ENCODE assay signal across 15 cellular contexts in the genomic region with DNA sequence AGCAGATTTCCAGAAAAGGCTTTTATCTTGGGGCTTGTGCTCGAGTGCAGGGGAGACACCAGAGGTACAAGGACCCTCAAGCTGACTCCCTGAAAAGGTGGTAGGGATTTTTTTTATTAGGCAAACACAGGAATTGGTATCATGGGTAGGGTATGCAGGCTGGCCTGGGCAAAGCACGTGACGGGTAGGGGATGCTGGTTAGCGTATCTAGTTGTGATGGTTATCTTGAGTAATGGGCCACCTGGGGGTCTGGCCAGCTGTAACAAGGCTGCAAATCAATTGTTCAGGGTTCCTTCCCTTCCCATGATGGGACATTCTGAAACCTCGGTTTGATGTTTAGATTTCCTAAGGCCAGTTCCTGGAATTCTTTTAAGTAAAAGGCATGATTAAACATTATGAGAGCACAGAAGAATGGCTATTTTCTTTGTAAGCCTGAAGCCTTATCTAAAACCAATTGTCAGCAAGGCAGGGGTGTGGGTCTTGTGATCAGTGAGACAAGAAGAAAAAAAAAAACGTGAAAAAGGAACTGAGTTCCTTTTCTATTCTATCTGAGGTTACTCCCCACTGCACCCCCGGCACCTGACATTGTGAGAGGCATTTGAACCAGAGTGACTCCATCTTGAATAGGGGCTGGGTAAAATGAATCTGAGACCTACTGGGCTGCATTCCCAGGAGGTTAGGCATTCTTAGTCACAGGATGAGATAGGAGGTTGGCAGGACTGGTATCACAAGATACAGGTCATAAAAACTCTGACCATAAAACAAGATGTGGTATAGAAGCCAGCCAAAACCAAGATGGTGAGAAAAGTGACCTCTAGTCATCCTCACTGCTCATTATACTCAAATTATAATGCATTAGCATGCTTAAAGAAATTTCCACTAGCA.
DNase-seq lines count a peak whose midpoint lies in the region; ATAC-seq, FAIRE-seq and TF ChIP-seq lines count a peak whose summit lies in the region.
"Had no signal": no experiment of that assay in that cellular context is flagged by ENCODE, and none has a peak within 500 bp of the region (broad histone marks: within the 10 kb centered on the region; RNA-seq: fewer than 3 reads in every experiment).

No MANE protein-coding gene starts in this region.

- H3K36me3 ChIP-seq in mammary epithelial cell (ENCODE audit: insufficient read depth, low read length), result no peaks in the 10 kb centered on the region
- H3K36me3 ChIP-seq in breast epithelium, result no peaks in the 10 kb centered on the region
- no peaks in the 10 kb centered on the region for H3K36me3 ChIP-seq in hepatocyte (replicated peaks; ENCODE audit: insufficient read depth, low read depth)
- H3K36me3 ChIP-seq in small intestine (ENCODE audit: control insufficient read depth in 2 of 2, insufficient read depth in 2 of 2, low read length in 2 of 2), result no peaks in the 10 kb centered on the region

- dilution Hi-C loops in mammary epithelial cell (cut with HindIII; ENCODE audit: low sequenced_read_pairs), result no loop called here

- H3K9ac ChIP-seq in mammary epithelial cell (ENCODE audit: insufficient read depth, low read length), result no peak overlapping the region
- H3K9ac ChIP-seq: BLaER1 treated with 17β-estradiol and CSF1 and Interleukin-3, amounts not matched to agents 10 nM and 100 nM had no signal

- CTCF ChIA-PET in mammary epithelial cell (lab: Charles Lee; ENCODE audit: low non-redundant PET) (no interaction called here), GM10248 (lab: Yijun Ruan, JAX) (no interaction called here)

- H3K4me2 ChIP-seq in mammary epithelial cell (ENCODE audit: insufficient read depth, low read depth, low read length), result no peak overlapping the region
- no peak overlapping the region for H3K4me2 ChIP-seq in hepatocyte
- H3K4me2 ChIP-seq: BLaER1 treated with 17β-estradiol and CSF1 and Interleukin-3, amounts not matched to agents 10 nM and 100 nM had no signal

- H3K9me2 ChIP-seq in hepatocyte (replicated peaks; ENCODE audit: insufficient read depth), result no peaks in the 10 kb centered on the region

- TF ChIP-seq POLR2A in breast epithelium (IDR thresholded peaks at IDR 0.05), result no peak

- H3K4me1 ChIP-seq in mammary epithelial cell (ENCODE audit: insufficient read depth, low read length) (peaks cover 32% of the 10 kb centered on the region), breast epithelium (no peaks in the 10 kb centered on the region), hepatocyte (ENCODE audit: insufficient read depth) (peaks cover 3% of the 10 kb centered on the region), small intestine (ENCODE audit: control insufficient read depth in 2 of 2, insufficient read depth in 1 of 2, low read depth in 1 of 2, low read length in 1 of 2) (no peaks in the 10 kb centered on the region)
- H3K4me1 ChIP-seq: BLaER1 treated with 17β-estradiol and CSF1 and Interleukin-3, amounts not matched to agents 10 nM and 100 nM had no signal

- 67% methylated on average over 7 of the region's 7 CpGs for WGBS in mammary epithelial cell (ENCODE audit: low coverage, missing lambda C conversion rate)
- WGBS in hepatocyte (ENCODE audit: low lambda C conversion rate, missing lambda C conversion rate), result 49% methylated on average over 7 of the region's 7 CpGs
- WGBS in small intestine, 3 donors, result 70 to 80% (median 71%) methylated on average over 7 of the region's 7 CpGs

- H4K20me1 ChIP-seq in mammary epithelial cell (ENCODE audit: insufficient read depth, low read length) (no peaks in the 10 kb centered on the region), hepatocyte (ENCODE audit: insufficient read depth, poor library complexity, severe bottlenecking) (no peaks in the 10 kb centered on the region)
- H4K20me1 ChIP-seq: BLaER1 treated with 17β-estradiol and CSF1 and Interleukin-3, amounts not matched to agents 10 nM and 100 nM had no signal

- peak; percentile 25 for DNase-seq in mammary epithelial cell
- no peak for DNase-seq in breast epithelium (ENCODE audit: low spot score in 2 of 2)
- DNase-seq in hepatocyte (ENCODE audit: low spot score), result no peak
- DNase-seq in small intestine, result peak; percentile 1
- DNase-seq in GM10248 (ENCODE audit: extremely low spot score), result no peak
- DNase-seq: NCI-H1436 treated with DMSO at 0.1 percent for 48 hours, NCI-H2081, NCI-H2227 treated with DMSO at 0.1 percent for 48 hours, NCI-H526 treated with DMSO at 0.1 percent for 48 hours had no signal

- H3K4me3 ChIP-seq in mammary epithelial cell (replicated peaks in 1 of 3; ENCODE audit: insufficient read depth in 1 of 3, low read depth in 2 of 3, low read length in 3 of 3) (no peak overlapping the region), breast epithelium (no peak overlapping the region), hepatocyte (no peak overlapping the region), small intestine (ENCODE audit: low read depth in 1 of 2, low read length in 2 of 2) (no peak overlapping the region)
- H3K4me3 ChIP-seq: BLaER1 treated with 17β-estradiol and CSF1 and Interleukin-3, amounts not matched to agents 10 nM and 100 nM had no signal

- H3K9me3 ChIP-seq in mammary epithelial cell (replicated peaks; ENCODE audit: insufficient read depth, low read length) (no peaks in the 10 kb centered on the region), breast epithelium (peaks cover 0 to 28% of the 10 kb centered on the region in 2 donors), hepatocyte (ENCODE audit: low read depth) (peaks cover 16% of the 10 kb centered on the region), small intestine (ENCODE audit: control insufficient read depth, low read depth) (no peaks in the 10 kb centered on the region)

- no peak overlapping the region for H3K27ac ChIP-seq in mammary epithelial cell (ENCODE audit: insufficient read depth, low read depth, low read length)
- no peak overlapping the region for H3K27ac ChIP-seq in breast epithelium
- peak overlapping the region; percentile 34 for H3K27ac ChIP-seq in hepatocyte
- no peak overlapping the region for H3K27ac ChIP-seq in small intestine (ENCODE audit: low read depth in 1 of 2, low read length in 1 of 2)
- H3K27ac ChIP-seq: 22Rv1; BLaER1 treated with 17β-estradiol and CSF1 and Interleukin-3, amounts not matched to agents 10 nM and 100 nM; RWPE1 had no signal

- TF ChIP-seq CTCF in mammary epithelial cell (conservative IDR thresholded peaks at IDR 0.05 in 1 of 2, IDR thresholded peaks at IDR 0.05 in 1 of 2; ENCODE audit: extremely low read depth in 1 of 2, insufficient read depth in 1 of 2, low read depth in 1 of 2, low read length in 2 of 2), result no peak
- no peak for TF ChIP-seq CTCF in breast epithelium (IDR thresholded peaks at IDR 0.05)
- no peak for TF ChIP-seq CTCF in hepatocyte (IDR thresholded peaks at IDR 0.05; ENCODE audit: poor library complexity)
- no peak for TF ChIP-seq CTCF in GM10248 (IDR thresholded peaks at IDR 0.05; ENCODE audit: control extremely low read depth, extremely low read depth, low read depth, missing control alignments)

- H2AFZ ChIP-seq in mammary epithelial cell (ENCODE audit: low read depth, low read length) (no peak overlapping the region), hepatocyte (no peak overlapping the region)

- in situ Hi-C loops in mammary epithelial cell (cut with MboI; ENCODE audit: low sequenced_read_pairs in 2 of 2), result no loop called here

- H3K27me3 ChIP-seq in mammary epithelial cell (ENCODE audit: insufficient read depth, low read length) (no peaks in the 10 kb centered on the region), breast epithelium (peaks cover 0 to 9% of the 10 kb centered on the region in 2 donors), hepatocyte (no peaks in the 10 kb centered on the region), small intestine (ENCODE audit: control insufficient read depth in 2 of 2, insufficient read depth in 2 of 2, low read length in 2 of 2) (no peaks in the 10 kb centered on the region)

- H3K79me2 ChIP-seq in mammary epithelial cell (ENCODE audit: insufficient read depth, low read length) (no peaks in the 10 kb centered on the region), hepatocyte (no peaks in the 10 kb centered on the region)

- POLR2A ChIA-PET in GM10248 (lab: Yijun Ruan, JAX), result no interaction called here

- FAIRE-seq in small intestine (lab: Jason Lieb, UNC), result no peak

- BruUV-seq in mammary epithelial cell (replicated peaks; lab: Mats Ljungman, UMichigan), result no TSS peak

- no peak for ATAC-seq in SK-N-SH treated with all-trans-retinoic acid at 6 μM for 48 hours
- ATAC-seq in HG03439 (IDR thresholded peaks at IDR 0.05; ENCODE audit: unreplicated experiment), result no peak
- ATAC-seq in HG02885 (IDR thresholded peaks at IDR 0.05; ENCODE audit: poor library complexity, unreplicated experiment), result no peak

- intact Hi-C loops in mammary epithelial cell (cut with micrococcal nuclease) (loop anchor here (10.0 kb wide), 1 partner anchor 641 kb away; no protein-coding TSS in a partner anchor), breast epithelium (cut with DNase I; ENCODE audit: low total_unique reads) (no loop called here)

TF ChIP-seq in SK-N-SH treated with all-trans-retinoic acid at 6 μM for 48 hours, 23 proteins besides CTCF, POLR2A, EP300 and RAD21:
- TF ChIP-seq ZNF70 (CRISPR knock-in tag; IDR thresholded peaks at IDR 0.05) (no peak), BACH2 (CRISPR knock-in tag; IDR thresholded peaks at IDR 0.05; ENCODE audit: borderline replicate concordance) (no peak), TSHZ2 (CRISPR knock-in tag; IDR thresholded peaks at IDR 0.05) (no peak), ISL1 (CRISPR knock-in tag; IDR thresholded peaks at IDR 0.05) (0 out of 2 replicates have a peak, but pooled peaks have one; percentile 29)

Comparison
In these comparisons a context has a peak if more than half of its experiments do, and no peak if none do; other contexts are left out.
1. DNase-seq: peak in mammary epithelial cell (single experiment) and small intestine (single experiment); none in breast epithelium (0 of 2), hepatocyte (single experiment) and GM10248 (single experiment).